Comparison of ENCODE assay signal across 3 cellular contexts in genomic region chr1:212675675-212676074, GRCh38.
A peak's percentile ranks its signal among the peaks of the same experiment; 100 is the strongest.
TF ChIP-seq lines count a peak whose summit lies in the region.

No MANE protein-coding gene starts in this region.

TF ChIP-seq in HepG2, 621 proteins besides CTCF, POLR2A, EP300 and RAD21:
- TF ChIP-seq SSRP1 (CRISPR knock-in tag; IDR thresholded peaks at IDR 0.05) (no peak), MAFK (conservative IDR thresholded peaks at IDR 0.05 in 1 of 2, IDR thresholded peaks at IDR 0.05 in 1 of 2; ENCODE audit: low read length in 2 of 2) (peak; percentile 94 to 98), ZNF691 (CRISPR knock-in tag; IDR thresholded peaks at IDR 0.05; ENCODE audit: borderline replicate concordance, low read depth) (no peak), SOX6 (IDR thresholded peaks at IDR 0.05) (no peak), SOX6 (CRISPR knock-in tag; IDR thresholded peaks at IDR 0.05) (no peak), MAFF (IDR thresholded peaks at IDR 0.05; ENCODE audit: low read depth, low read length) (peak; percentile 97), IRF2 (CRISPR knock-in tag; IDR thresholded peaks at IDR 0.05) (no peak), ZNF383 (CRISPR knock-in tag; IDR thresholded peaks at IDR 0.05; ENCODE audit: borderline replicate concordance) (no peak)

TF ChIP-seq in IMR-90, 13 proteins besides CTCF, POLR2A, EP300 and RAD21:
- TF ChIP-seq USF2 (IDR thresholded peaks at IDR 0.05; ENCODE audit: low read depth, low read length) (no peak), MAFK (IDR thresholded peaks at IDR 0.05; ENCODE audit: low read depth, low read length) (peak; percentile 98), NFE2L2 (IDR thresholded peaks at IDR 0.05; ENCODE audit: low read depth, low read length) (no peak), FOS (IDR thresholded peaks at IDR 0.05; ENCODE audit: low read depth, low read length) (no peak)

TF ChIP-seq in H1, 55 proteins besides CTCF, POLR2A, EP300 and RAD21:
- TF ChIP-seq ATF2 (IDR thresholded peaks at IDR 0.05; ENCODE audit: low read length) = no peak
- no peak for TF ChIP-seq SP2 (IDR thresholded peaks at IDR 0.05; ENCODE audit: low read length)
- TF ChIP-seq MAFK (IDR thresholded peaks at IDR 0.05; ENCODE audit: low read depth, low read length) = peak; percentile 89
- no peak for TF ChIP-seq ZNF274 (IDR thresholded peaks at IDR 0.05; ENCODE audit: borderline replicate concordance, extremely low read depth, low read length)
TF ChIP-seq in H1: peak in this region for 1.
